8 cellular contexts compared by ENCODE assay signal in genomic region chr1:156500578-156500846, GRCh38. TPM values are rescaled to one million over a fixed set of nuclear protein-coding genes. Genes with fewer than 3 reads are reported as not detected.
A peak's percentile ranks its signal among the peaks of the same experiment; 100 is the strongest.
DNase-seq lines count a peak whose midpoint lies in the region; ATAC-seq and TF ChIP-seq lines count a peak whose summit lies in the region.

TSS of gene MEF2D (minus strand) at chr1:156500775. CDS start at chr1:156483292, 17,483 bp downstream.

- in situ Hi-C loops in brain microvascular endothelial cell (cut with HindIII; ENCODE audit: low pct_ligation_motif_present, low sequenced_read_pairs) = no loop called here

- TF ChIP-seq CTCF in DND-41 (IDR thresholded peaks at IDR 0.05; ENCODE audit: borderline replicate concordance, extremely low read depth, low read length, poor library complexity, severe bottlenecking) = peak; percentile 1
- TF ChIP-seq CTCF in brain microvascular endothelial cell (IDR thresholded peaks at IDR 0.05; ENCODE audit: low read depth, low read length, missing control alignments) = no peak
- TF ChIP-seq CTCF in liver (IDR thresholded peaks at IDR 0.05; ENCODE audit: low read depth, low read length, missing input control) = peak; percentile 0
- no peak for TF ChIP-seq CTCF in thyroid gland (IDR thresholded peaks at IDR 0.05)

- peaks cover 69% of the 10 kb centered on the region for H3K4me1 ChIP-seq in DND-41 (ENCODE audit: insufficient read depth, low read length)
- H3K4me1 ChIP-seq in liver (ENCODE audit: control insufficient read depth in 4 of 4, insufficient read depth in 4 of 4, low read length in 3 of 4) = peaks cover 21 to 61% (median 48%) of the 10 kb centered on the region in 4 donors
- H3K4me1 ChIP-seq in thyroid gland = peaks cover 65 to 66% of the 10 kb centered on the region in 2 donors

- H3K27ac ChIP-seq in DND-41 (ENCODE audit: low read length) (peak within 1 kb of the TSS; percentile 95), brain microvascular endothelial cell (peak within 1 kb of the TSS; percentile 98), liver (ENCODE audit: low read depth in 1 of 2, low read length in 2 of 2) (peak within 1 kb of the TSS; percentile 100), thyroid gland (peak within 1 kb of the TSS; percentile 99 to 100 (median 100))

- no peak for TF ChIP-seq RAD21 in liver (IDR thresholded peaks at IDR 0.05)

- no peak for DNase-seq in DND-41
- no peak for DNase-seq in HT1080 (ENCODE audit: low read depth)
- no peak for DNase-seq in brain microvascular endothelial cell
- peak in 1 of 2 donors; percentile 93 for DNase-seq in thyroid gland
- DNase-seq in RKO (ENCODE audit: low spot score) = no peak

- peak within 1 kb of the TSS; percentile 74 for H2AFZ ChIP-seq in DND-41 (ENCODE audit: low read depth, low read length)

- ATAC-seq in DND-41 (ENCODE audit: insufficient read depth, low read depth) = no peak
- ATAC-seq in GM21360 (IDR thresholded peaks at IDR 0.05; ENCODE audit: unreplicated experiment) = no peak
- no peak for ATAC-seq in GM21529 (IDR thresholded peaks at IDR 0.05; ENCODE audit: unreplicated experiment)

- peak within 1 kb of the TSS; percentile 96 for H3K9ac ChIP-seq in DND-41 (ENCODE audit: low read depth, low read length)
- peak within 1 kb of the TSS; percentile 83 to 90 for H3K9ac ChIP-seq in liver (ENCODE audit: low read depth in 1 of 2, low read length in 2 of 2)

- H3K4me3 ChIP-seq in DND-41 (ENCODE audit: low read depth in 1 of 2, low read length in 2 of 2) = peak within 1 kb of the TSS; percentile 85 to 92
- H3K4me3 ChIP-seq in brain microvascular endothelial cell (ENCODE audit: low read depth, low read length) = peak within 1 kb of the TSS; percentile 95
- H3K4me3 ChIP-seq in liver (ENCODE audit: low read depth in 1 of 3, low read length in 3 of 3) = peak within 1 kb of the TSS; percentile 71 to 98 (median 94)
- H3K4me3 ChIP-seq in thyroid gland (replicated peaks in 1 of 3) = peak within 1 kb of the TSS; percentile 97 to 99 (median 98)

- TF ChIP-seq POLR2A in thyroid gland (IDR thresholded peaks at IDR 0.05) = peak in 1 of 2 donors; percentile 87

- peaks cover 41% of the 10 kb centered on the region for H4K20me1 ChIP-seq in DND-41 (ENCODE audit: insufficient read depth, low read length)

- H3K79me2 ChIP-seq in DND-41 (ENCODE audit: insufficient read depth, low read length) = peaks cover 59% of the 10 kb centered on the region

- intact Hi-C loops in thyroid gland (cut with DNase I) = no loop called here

- H3K27me3 ChIP-seq in DND-41 (ENCODE audit: insufficient read depth, low read length, poor library complexity) = no peaks in the 10 kb centered on the region
- H3K27me3 ChIP-seq in brain microvascular endothelial cell (replicated peaks) = no peaks in the 10 kb centered on the region
- no peaks in the 10 kb centered on the region for H3K27me3 ChIP-seq in liver (ENCODE audit: control insufficient read depth in 4 of 4, insufficient read depth in 4 of 4, low read length in 3 of 4)
- no peaks in the 10 kb centered on the region for H3K27me3 ChIP-seq in thyroid gland

- H3K4me2 ChIP-seq in DND-41 (ENCODE audit: insufficient read depth, low read length) = peak within 1 kb of the TSS; percentile 84

- H3K9me3 ChIP-seq in DND-41 (ENCODE audit: insufficient read depth, low read length, severe bottlenecking) (no peaks in the 10 kb centered on the region), liver (ENCODE audit: control insufficient read depth in 4 of 4, low read length in 3 of 4) (no peaks in the 10 kb centered on the region), thyroid gland (no peaks in the 10 kb centered on the region)

- H3K36me3 ChIP-seq in DND-41 (ENCODE audit: insufficient read depth, low read length) = peaks cover 20% of the 10 kb centered on the region; the same call in 1 of the 2 replicates
- H3K36me3 ChIP-seq in brain microvascular endothelial cell (replicated peaks) = no peaks in the 10 kb centered on the region
- H3K36me3 ChIP-seq in liver (ENCODE audit: control insufficient read depth in 4 of 4, insufficient read depth in 3 of 4, low read depth in 1 of 4, low read length in 3 of 4) = no peaks in the 10 kb centered on the region
- no peaks in the 10 kb centered on the region for H3K36me3 ChIP-seq in thyroid gland

- WGBS in liver = under 1% methylated on average over 27 of the region's 27 CpGs
- 0% methylated on average over 2 of the region's 27 CpGs; no CpG with 5 or more reads in 1 of the 2 donors for WGBS in thyroid gland, 2 donors

TF ChIP-seq in liver, 16 proteins besides CTCF, POLR2A, EP300 and RAD21:
- TF ChIP-seq MAX (IDR thresholded peaks at IDR 0.05) (no peak), REST (IDR thresholded peaks at IDR 0.05) (peak; percentile 28)
TF ChIP-seq in liver: peak in this region for 1.

RNA-seq across cellular contexts. Expression of gene MEF2D, which starts in this region (rescaled TPM):
- total RNA-seq in HT1080 (2014; rRNA removed; shearing (Covaris generic)) = 21.6 and 27.9 TPM in 2 replicates
- 58.1 and 61.9 TPM in 2 replicates for polyA plus RNA-seq in HT1080 (2015; cell fraction: cytosol; rRNA removed)
- 72.6 and 75.6 TPM in 2 replicates for polyA plus RNA-seq in HT1080 (2015; cell fraction: nucleus; rRNA removed)
- total RNA-seq in liver (1 to 10 TPM; 5.2 to 5.7 TPM), thyroid gland (10 to 100 TPM; 26.4 to 80.6 (median 32.0) TPM)
- 1 to 10 TPM; 3.4 to 7.6 TPM for polyA plus RNA-seq in liver

Comparison
In these comparisons a context has a peak if more than half of its experiments do, and no peak if none do; other contexts are left out.
1. CTCF ChIP-seq: peak in DND-41 (single experiment) and liver (single experiment); none in brain microvascular endothelial cell (single experiment) and thyroid gland (0 of 6).
2. Peak in every context shown above with its lines, with median percentiles within 50 percentile points of each other: H3K27ac ChIP-seq and H3K4me3 ChIP-seq.